Comparison of ENCODE assay signal across 8 cellular contexts in the genomic region with DNA sequence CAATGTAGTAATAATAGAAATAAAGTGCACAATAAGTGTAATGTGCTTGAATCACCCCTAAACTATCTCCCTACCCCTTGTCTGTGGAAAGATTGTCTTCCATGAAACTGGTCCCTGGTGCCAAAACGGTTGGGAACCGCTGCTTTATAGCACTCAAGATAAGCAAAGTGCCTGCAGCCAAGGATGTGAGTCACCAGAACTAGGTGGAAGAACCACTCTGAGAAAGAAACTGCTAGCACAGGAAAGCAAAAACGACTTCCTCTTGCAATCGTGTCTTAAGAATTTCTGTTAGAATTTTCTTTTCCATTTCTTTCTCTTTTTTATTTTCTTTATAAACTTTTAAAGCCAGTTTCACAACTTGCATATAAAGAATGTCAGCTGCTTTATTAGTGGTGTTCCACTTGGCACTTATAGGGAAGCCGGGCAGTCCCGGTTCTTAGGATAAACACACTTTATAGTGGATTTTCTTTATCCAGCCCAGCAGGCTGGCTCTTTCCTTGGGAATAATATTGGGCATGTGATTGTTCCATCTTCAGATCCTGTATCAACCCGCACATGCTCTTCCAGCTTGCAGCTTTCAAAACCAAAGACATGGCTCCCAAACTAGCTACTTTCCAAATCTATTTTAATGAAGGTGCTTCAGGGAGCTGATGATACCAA. TPM values are rescaled to one million over a fixed set of nuclear protein-coding genes. Genes with fewer than 3 reads are reported as not detected.
DNase-seq lines count a peak whose midpoint lies in the region; ATAC-seq and TF ChIP-seq lines count a peak whose summit lies in the region.

No MANE protein-coding gene starts in this region.

- H3K27me3 ChIP-seq in BJ (ENCODE audit: control insufficient read depth, insufficient read depth, low read length) = no peaks in the 10 kb centered on the region
- no peaks in the 10 kb centered on the region for H3K27me3 ChIP-seq in right lobe of liver

- peak; percentile 42 to 57 (median 44) for ATAC-seq in right lobe of liver
- ATAC-seq in HG03457 (IDR thresholded peaks at IDR 0.05; ENCODE audit: unreplicated experiment) = no peak

- DNase-seq in BJ (ENCODE audit: low read depth) (peak; percentile 73), HUDEP-2 (lab: John Stamatoyannopoulos, UW; ENCODE audit: unreplicated experiment in 76 of 76) (peak in 67 of 76 experiments; percentile 1 to 81 (median 43)), amniotic epithelial cell (ENCODE audit: low read depth) (peak; percentile 93), right lobe of liver (peak in 1 of 3 donors; percentile 28), anterior cingulate cortex (lab: John Stamatoyannopoulos, UW) (no peak), NCI-H1436 (lab: John Stamatoyannopoulos, UW) (no peak), NCI-H146 (lab: John Stamatoyannopoulos, UW) (no peak)

- intact Hi-C loops in right lobe of liver (cut with DNase I) = no loop called here

- POLR2A ChIA-PET in BJ (lab: Charles Lee) = no interaction called here

- no peaks in the 10 kb centered on the region for H3K9me3 ChIP-seq in right lobe of liver

- TF ChIP-seq POLR2A in right lobe of liver (IDR thresholded peaks at IDR 0.05) = no peak

- H3K36me3 ChIP-seq in BJ (ENCODE audit: control insufficient read depth, insufficient read depth, low read length) (no peaks in the 10 kb centered on the region), right lobe of liver (no peaks in the 10 kb centered on the region)

- WGBS in right lobe of liver (ENCODE audit: insufficient coverage, low coverage, low lambda C conversion rate, missing lambda C conversion rate) = 46% methylated on average over 7 of the region's 7 CpGs

- H3K4me1 ChIP-seq in right lobe of liver = peaks cover 0 to 9% (median 2%) of the 10 kb centered on the region in 4 donors

- H3K4me3 ChIP-seq in BJ (ENCODE audit: low read depth, low read length) (no peak overlapping the region), right lobe of liver (no peak overlapping the region)

- CTCF ChIA-PET in BJ (lab: Yijun Ruan, JAX) = interaction anchor here (0.8 to 2.4 kb wide), 4 partner anchors 20 to 25 kb away, joined by 3 to 6 read pairs (median 4); no protein-coding TSS in a partner anchor

- TF ChIP-seq CTCF in BJ (IDR thresholded peaks at IDR 0.05; ENCODE audit: insufficient read depth, low read depth, low read length) (no peak), right lobe of liver (IDR thresholded peaks at IDR 0.05) (no peak)

- H3K27ac ChIP-seq in right lobe of liver = no peak overlapping the region

RNA-seq across cellular contexts. Expression of gene CXCL8, which starts 32.3 kb away (rescaled TPM):
- polyA plus RNA-seq in BJ (2011; rRNA removed) = 1.0 and 1.1 TPM in 2 replicates
- 0.57 TPM in 1 of 2 replicates, not detected in the other for polyA minus RNA-seq in BJ (2011; rRNA and poly(A)+ RNA removed)
- total RNA-seq in right lobe of liver = 10 to 100 TPM in 3 of 6 experiments, 1 to 10 TPM in 1, under 1 TPM in 2; 0.31 to 32.8 (median 12.9) TPM

Comparison
In these comparisons a context has a peak if more than half of its experiments do, and no peak if none do; other contexts are left out.
1. DNase-seq: peak in BJ (single experiment), HUDEP-2 (67 of 76) and amniotic epithelial cell (single experiment); none in anterior cingulate cortex (0 of 58), NCI-H1436 (single experiment) and NCI-H146 (single experiment).